32 cellular contexts compared by ENCODE assay signal in genomic region chr7:44854644-44855364, GRCh38.
"Had no signal": no experiment of that assay in that cellular context is flagged by ENCODE, and none has a peak within 500 bp of the region (broad histone marks: within the 10 kb centered on the region; RNA-seq: fewer than 3 reads in every experiment).

No MANE protein-coding gene starts in this region.

- H3K27ac Mint-ChIP-seq: activated naive CD4-positive, alpha-beta T cell treated with anti-CD3 and anti-CD28 coated beads for 36 hours; activated naive CD8-positive, alpha-beta T cell treated with anti-CD3 and anti-CD28 coated beads for 36 hours; activated T-helper 1 cell treated with anti-CD3 and anti-CD28 coated beads, Interleukin-12 subunit alpha, Interleukin-12 subunit beta, Interleukin-2, Interleukin-4 antibody, amounts not matched to agents 30 ng/mL and 10 ng/mL and 1 ng/mL, durations not matched to agents 14 hours and 24 hours and 36 hours; dendritic cell treated with granulocyte-macrophage colony-stimulating factor and Interleukin-4, amounts not matched to agents 40 ng/mL and 50 ng/mL, for 4 days; endodermal cell; mesothelial cell of epicardium; naive B cell; nephron progenitor cell; progenitor cell of endocrine pancreas; stimulated activated memory B cell treated with anti-CD40 and anti-IgM and Interleukin-4, amounts not matched to agents 10 μg/mL and 1 μg/mL and 100 μg/mL, for 72 hours had no signal

- H3K4me1 ChIP-seq: foreskin keratinocyte, sigmoid colon, thyroid gland had no signal

- ATAC-seq: foreskin keratinocyte; heart left ventricle; stimulated activated memory B cell treated with anti-CD40 and anti-IgM and Interleukin-4, amounts not matched to agents 10 μg/mL and 1 μg/mL and 100 μg/mL, for 72 hours had no signal

- H3K27me3 ChIP-seq: ascending aorta, brain microvascular endothelial cell, esophagus muscularis mucosa, foreskin keratinocyte, heart left ventricle, neutrophil, sigmoid colon, thyroid gland had no signal

- H3K36me3 ChIP-seq: ascending aorta, brain microvascular endothelial cell, esophagus muscularis mucosa, heart left ventricle, neutrophil, sigmoid colon, thyroid gland had no signal

- DNase-seq: activated CD4-positive, alpha-beta T cell treated with anti-CD3 and anti-CD28 coated beads for 4 hours; activated CD4-positive, alpha-beta T cell treated with anti-CD3 and anti-CD28 coated beads, Interleukin-2, amount 50 U/mL, for 48 hours; activated effector memory CD4-positive, alpha-beta T cell treated with anti-CD3 and anti-CD28 coated beads, Interleukin-2, amount 50 U/mL, for 16 hours; activated naive CD4-positive, alpha-beta T cell treated with anti-CD3 and anti-CD28 coated beads for 36 hours; activated naive CD8-positive, alpha-beta T cell treated with anti-CD3 and anti-CD28 coated beads for 36 hours; activated T-cell treated with anti-CD3 and anti-CD28 coated beads for 4 hours; brain microvascular endothelial cell; central memory CD4-positive, alpha-beta T cell; endodermal cell; foreskin keratinocyte; heart left ventricle; hypothalamus; immature natural killer cell; naive B cell; nephron progenitor cell; sigmoid colon; stimulated activated CD4-positive, alpha-beta T cell treated with anti-CD3 and anti-CD28 coated beads, Interleukin-1b, Interleukin-23, amount 100 ng/mL, for 48 hours; stimulated activated CD4-positive, alpha-beta T cell treated with anti-CD3 and anti-CD28 coated beads, Interleukin-4, amount 100 ng/mL, for 4 hours; stimulated activated CD8-positive, alpha-beta memory T cell treated with anti-CD3 and anti-CD28 coated beads, Interleukin-4, amount 100 ng/mL, for 48 hours; stimulated activated naive CD8-positive, alpha-beta T cell treated with anti-CD3 and anti-CD28 coated beads, Interleukin-15, amount 100 ng/mL, for 72 hours; substantia nigra; thyroid gland had no signal

- H3K4me3 Mint-ChIP-seq: activated naive CD4-positive, alpha-beta T cell treated with anti-CD3 and anti-CD28 coated beads for 36 hours; activated naive CD8-positive, alpha-beta T cell treated with anti-CD3 and anti-CD28 coated beads for 36 hours; activated T-helper 1 cell treated with anti-CD3 and anti-CD28 coated beads, Interleukin-12 subunit alpha, Interleukin-12 subunit beta, Interleukin-2, Interleukin-4 antibody, amounts not matched to agents 30 ng/mL and 10 ng/mL and 1 ng/mL, durations not matched to agents 14 hours and 24 hours and 36 hours; dendritic cell treated with granulocyte-macrophage colony-stimulating factor and Interleukin-4, amounts not matched to agents 40 ng/mL and 50 ng/mL, for 4 days; endodermal cell; immature natural killer cell; mesothelial cell of epicardium; nephron progenitor cell; stimulated activated memory B cell treated with anti-CD40 and anti-IgM and Interleukin-4, amounts not matched to agents 10 μg/mL and 1 μg/mL and 100 μg/mL, for 72 hours had no signal

- H3K4me3 ChIP-seq: ascending aorta, esophagus muscularis mucosa, heart left ventricle, sigmoid colon, smooth muscle cell, thyroid gland had no signal

- H3K4me2 ChIP-seq: smooth muscle cell had no signal

- H3K4me1 Mint-ChIP-seq: endodermal cell had no signal

- H3K27ac ChIP-seq: ascending aorta, brain microvascular endothelial cell, esophagus muscularis mucosa, foreskin keratinocyte, heart left ventricle, neutrophil, sigmoid colon, thyroid gland, VCaP had no signal

- H3K9me3 Mint-ChIP-seq: activated naive CD4-positive, alpha-beta T cell treated with anti-CD3 and anti-CD28 coated beads for 36 hours; activated naive CD8-positive, alpha-beta T cell treated with anti-CD3 and anti-CD28 coated beads for 36 hours; activated T-helper 1 cell treated with anti-CD3 and anti-CD28 coated beads, Interleukin-12 subunit alpha, Interleukin-12 subunit beta, Interleukin-2, Interleukin-4 antibody, amounts not matched to agents 30 ng/mL and 10 ng/mL and 1 ng/mL, durations not matched to agents 14 hours and 24 hours and 36 hours; dendritic cell treated with granulocyte-macrophage colony-stimulating factor and Interleukin-4, amounts not matched to agents 40 ng/mL and 50 ng/mL, for 4 days; endodermal cell; immature natural killer cell; mesothelial cell of epicardium; naive B cell; nephron progenitor cell; stimulated activated memory B cell treated with anti-CD40 and anti-IgM and Interleukin-4, amounts not matched to agents 10 μg/mL and 1 μg/mL and 100 μg/mL, for 72 hours; stimulated activated naive CD8-positive, alpha-beta T cell treated with anti-CD3 and anti-CD28 coated beads, Interleukin-15, amount 100 ng/mL, for 72 hours had no signal

- H3K9me3 ChIP-seq: ascending aorta, esophagus muscularis mucosa, heart left ventricle, neutrophil, sigmoid colon, thyroid gland had no signal

- H3K27me3 Mint-ChIP-seq: activated naive CD8-positive, alpha-beta T cell treated with anti-CD3 and anti-CD28 coated beads for 36 hours; dendritic cell treated with granulocyte-macrophage colony-stimulating factor and Interleukin-4, amounts not matched to agents 40 ng/mL and 50 ng/mL, for 4 days; naive B cell; progenitor cell of endocrine pancreas; stimulated activated memory B cell treated with anti-CD40 and anti-IgM and Interleukin-4, amounts not matched to agents 10 μg/mL and 1 μg/mL and 100 μg/mL, for 72 hours; stimulated activated naive CD8-positive, alpha-beta T cell treated with anti-CD3 and anti-CD28 coated beads, Interleukin-15, amount 100 ng/mL, for 72 hours had no signal

- H3K36me3 Mint-ChIP-seq: immature natural killer cell; mesothelial cell of epicardium; naive B cell; stimulated activated memory B cell treated with anti-CD40 and anti-IgM and Interleukin-4, amounts not matched to agents 10 μg/mL and 1 μg/mL and 100 μg/mL, for 72 hours had no signal
